14 cellular contexts compared by ENCODE assay signal in genomic region chr2:119545076-119545475, GRCh38. TPM values are rescaled to one million over a fixed set of nuclear protein-coding genes. Genes with fewer than 3 reads are reported as not detected.
A peak's percentile ranks its signal among the peaks of the same experiment; 100 is the strongest.
DNase-seq lines count a peak whose midpoint lies in the region; ATAC-seq and TF ChIP-seq lines count a peak whose summit lies in the region.
"Had no signal": no experiment of that assay in that cellular context is flagged by ENCODE, and none has a peak within 500 bp of the region (broad histone marks: within the 10 kb centered on the region; RNA-seq: fewer than 3 reads in every experiment).

No MANE protein-coding gene starts in this region.

- no peak overlapping the region for H3K27ac ChIP-seq in HUES48 (ENCODE audit: low read depth, low read length)
- H3K27ac ChIP-seq: SJSA1 had no signal

- H3K4me1 ChIP-seq in HUES48 (ENCODE audit: control insufficient read depth, insufficient read depth, low read length), result 0 out of 2 replicates have a peak, but pooled peaks cover 4% of the 10 kb centered on the region

- peak; percentile 55 for DNase-seq in AG20443 (ENCODE audit: low spot score)
- DNase-seq in fibroblast of villous mesenchyme (ENCODE audit: low read depth), result peak; percentile 45
- no peak for DNase-seq in neural crest cell (ENCODE audit: low read depth, low spot score)
- no peak for DNase-seq in GM19240 (ENCODE audit: insufficient read length, low spot score)
- DNase-seq: DMS79 treated with DMSO at 0.1 percent for 48 hours, transverse colon had no signal

- TF ChIP-seq CTCF in fibroblast of villous mesenchyme (IDR thresholded peaks at IDR 0.05; ENCODE audit: insufficient read depth, low read depth, low read length) (no peak), neural crest cell (conservative IDR thresholded peaks at IDR 0.05) (no peak)

- H3K4me3 ChIP-seq in HUES48 (ENCODE audit: low read depth, low read length) (peak overlapping the region; percentile 72), fibroblast of villous mesenchyme (ENCODE audit: low read depth, low read length) (no peak overlapping the region)

- peaks cover 15% of the 10 kb centered on the region for H3K27me3 ChIP-seq in HUES48 (ENCODE audit: control insufficient read depth, insufficient read depth, low read length)

- peaks cover 12% of the 10 kb centered on the region for H3K27me3 Mint-ChIP-seq in neural crest cell (ENCODE audit: low read depth)

- no peaks in the 10 kb centered on the region for H3K9me3 ChIP-seq in HUES48 (ENCODE audit: control insufficient read depth, insufficient read depth, low read length)
- H3K9me3 ChIP-seq: SJSA1, transverse colon had no signal

- H3K36me3 ChIP-seq in HUES48 (ENCODE audit: control insufficient read depth, insufficient read depth, low read length), result no peaks in the 10 kb centered on the region
- H3K36me3 ChIP-seq: SJSA1, transverse colon had no signal

- peaks cover 36% of the 10 kb centered on the region for H3K4me1 Mint-ChIP-seq in neural crest cell

- H3K9ac ChIP-seq in HUES48 (ENCODE audit: low read depth, low read length), result no peak overlapping the region

- H3K27ac Mint-ChIP-seq in neural crest cell (ENCODE audit: unreplicated experiment), result no peak overlapping the region
- H3K27ac Mint-ChIP-seq: IgD-negative memory B cell had no signal

- H3K36me3 Mint-ChIP-seq in neural crest cell (ENCODE audit: low read depth), result no peaks in the 10 kb centered on the region

- H3K9me3 Mint-ChIP-seq in neural crest cell, result no peaks in the 10 kb centered on the region

- peak overlapping the region; percentile 81 for H3K4me3 Mint-ChIP-seq in neural crest cell

- no peak for ATAC-seq in GM19351 (IDR thresholded peaks at IDR 0.05; ENCODE audit: unreplicated experiment)
- no peak for ATAC-seq in HG03354 (IDR thresholded peaks at IDR 0.05; ENCODE audit: poor library complexity, severe bottlenecking, unreplicated experiment)
- ATAC-seq in HG03460 (IDR thresholded peaks at IDR 0.05; ENCODE audit: unreplicated experiment), result no peak

RNA-seq across cellular contexts. Expression of gene CFAP221, which starts 0.8 kb away (rescaled TPM):
- total RNA-seq in fibroblast of villous mesenchyme, result not detected in 2 replicates
- total RNA-seq in neural crest cell, result 2.0 and 3.0 TPM in 2 replicates
- total RNA-seq: dermis microvascular lymphatic vessel endothelial cell, lower leg skin, SJSA1, transverse colon had no signal

RNA-seq across cellular contexts. Expression of gene SCTR, which starts 20.8 kb away (rescaled TPM):
- not detected in 2 replicates for total RNA-seq in fibroblast of villous mesenchyme
- not detected in 2 replicates for total RNA-seq in neural crest cell
- total RNA-seq: dermis microvascular lymphatic vessel endothelial cell, lower leg skin, SJSA1, transverse colon had no signal

Comparison
In these comparisons a context has a peak if more than half of its experiments do, and no peak if none do; other contexts are left out.
1. DNase-seq: peak in AG20443 (single experiment) and fibroblast of villous mesenchyme (single experiment); none in neural crest cell (single experiment) and GM19240 (single experiment).